In genomic region chr21:33844104-33844889, GRCh38 we compare ENCODE assay signal across 13 cellular contexts.
DNase-seq lines count a peak whose midpoint lies in the region; ATAC-seq lines count a peak whose summit lies in the region.
"Had no signal": no experiment of that assay in that cellular context is flagged by ENCODE, and none has a peak within 500 bp of the region (broad histone marks: within the 10 kb centered on the region; RNA-seq: fewer than 3 reads in every experiment).

No MANE protein-coding gene starts in this region.

- peak overlapping the region; percentile 70 for H4K91ac ChIP-seq in trophoblast cell (ENCODE audit: low read depth, low read length)

- peaks cover 3 to 6% of the 10 kb centered on the region in 2 experiments for H3K36me3 ChIP-seq in trophoblast cell (ENCODE audit: control insufficient read depth in 1 of 2, insufficient read depth in 2 of 2, low read length in 2 of 2)

- no peak overlapping the region for H2AFZ ChIP-seq in trophoblast cell (ENCODE audit: insufficient read depth, low read length, poor library complexity)

- H3K79me1 ChIP-seq in trophoblast cell (ENCODE audit: low read length): peaks cover 20% of the 10 kb centered on the region

- intact Hi-C loops in left ventricle myocardium superior (cut with micrococcal nuclease): no loop called here

- no peak overlapping the region for H4K12ac ChIP-seq in trophoblast cell (ENCODE audit: low read depth, low read length)

- peak overlapping the region; percentile 10 for H2BK5ac ChIP-seq in trophoblast cell (ENCODE audit: low read depth, low read length, poor library complexity)

- H3K4me3 ChIP-seq in trophoblast cell (ENCODE audit: low read depth, low read length): no peak overlapping the region

- peak overlapping the region; percentile 40 for H3K18ac ChIP-seq in trophoblast cell (ENCODE audit: low read length)

- H3K23ac ChIP-seq in trophoblast cell (ENCODE audit: low read length): no peak overlapping the region

- no peaks in the 10 kb centered on the region for H3K27me3 ChIP-seq in trophoblast cell (ENCODE audit: insufficient read depth, low read length)

- H3K4me2 ChIP-seq in trophoblast cell (ENCODE audit: low read length): no peak overlapping the region

- peak; percentile 95 for DNase-seq in EH (ENCODE audit: low read depth)
- peak; percentile 94 for DNase-seq in astrocyte of the hippocampus (ENCODE audit: low read depth, low spot score)
- peak; percentile 57 for DNase-seq in left ventricle myocardium superior
- DNase-seq in trophoblast cell: peak; percentile 20 to 55
- no peak for DNase-seq in NCI-H69 (lab: John Stamatoyannopoulos, UW)
- no peak for DNase-seq in activated CD4-positive, CD25-positive, alpha-beta regulatory T cell treated with anti-CD3 and anti-CD28 coated beads, Interleukin-2, amount 50 U/mL, for 72 hours
- DNase-seq: activated CD4-positive, alpha-beta T cell treated with anti-CD3 and anti-CD28 coated beads for 1 hour; activated T-cell treated with anti-CD3 and anti-CD28 coated beads, Interleukin-2, amount 50 U/mL, for 4 hours; DMS79; KG1; NCI-H187 had no signal

- peak overlapping the region; percentile 7 for H4K8ac ChIP-seq in trophoblast cell (ENCODE audit: low read depth, low read length)

- H2AK5ac ChIP-seq in trophoblast cell (ENCODE audit: low read length): peak overlapping the region; percentile 28

- peaks cover 29 to 42% of the 10 kb centered on the region in 2 experiments for H3K4me1 ChIP-seq in trophoblast cell (ENCODE audit: control insufficient read depth in 1 of 2, insufficient read depth in 2 of 2, low read length in 2 of 2)

- no CpG with 5 or more reads among the region's 20 CpGs for WGBS in trophoblast cell (ENCODE audit: extremely low coverage, insufficient coverage, insufficient read length)

- no peak overlapping the region for H3K4ac ChIP-seq in trophoblast cell (ENCODE audit: low read depth, low read length)

- no peak overlapping the region for H3K9ac ChIP-seq in trophoblast cell (ENCODE audit: low read length)

- H3K9me3 ChIP-seq in trophoblast cell (ENCODE audit: insufficient read depth, low read depth, low read length): peaks cover 4% of the 10 kb centered on the region

- peak overlapping the region; percentile 27 for H2BK120ac ChIP-seq in trophoblast cell (ENCODE audit: insufficient read depth, low read length, poor library complexity)

- no peaks in the 10 kb centered on the region for H3K79me2 ChIP-seq in trophoblast cell (ENCODE audit: control insufficient read depth, insufficient read depth, low read length, poor library complexity)

- ATAC-seq in left ventricle myocardium superior: peak; percentile 84
- ATAC-seq in GM21515 (IDR thresholded peaks at IDR 0.05; ENCODE audit: unreplicated experiment): no peak
- no peak for ATAC-seq in HG03354 (IDR thresholded peaks at IDR 0.05; ENCODE audit: poor library complexity, severe bottlenecking, unreplicated experiment)
- ATAC-seq: activated T-cell treated with anti-CD3 and anti-CD28 coated beads, Interleukin-2, amount 50 U/mL, for 4 hours had no signal

- H3K27ac ChIP-seq in trophoblast cell (ENCODE audit: low read depth, low read length): peak overlapping the region; percentile 66

- peak overlapping the region; percentile 18 for H3K14ac ChIP-seq in trophoblast cell (ENCODE audit: low read length)

- H2BK12ac ChIP-seq in trophoblast cell (ENCODE audit: low read length): peak overlapping the region; percentile 63

Comparison
In these comparisons a context has a peak if more than half of its experiments do, and no peak if none do; other contexts are left out.
1. DNase-seq: peak in EH (single experiment), astrocyte of the hippocampus (single experiment), left ventricle myocardium superior (single experiment) and trophoblast cell (2 of 2); none in NCI-H69 (single experiment) and activated CD4-positive, CD25-positive, alpha-beta regulatory T cell treated with anti-CD3 and anti-CD28 coated beads, Interleukin-2, amount 50 U/mL, for 72 hours (single experiment).